1 cellular context compared by ENCODE assay signal in genomic region chr12:96364092-96364700, GRCh38.
TF ChIP-seq lines count a peak whose summit lies in the region.

No MANE protein-coding gene starts in this region.

TF ChIP-seq in K562, 482 proteins besides CTCF, POLR2A, EP300 and RAD21 (continued from another document and continues in another):
- TF ChIP-seq ELK3 (CRISPR knock-in tag; IDR thresholded peaks at IDR 0.05) (no peak), KDM2B (CRISPR knock-in tag; IDR thresholded peaks at IDR 0.05) (no peak), ESRRB (CRISPR knock-in tag; IDR thresholded peaks at IDR 0.05; ENCODE audit: borderline replicate concordance) (no peak), MTA2 (IDR thresholded peaks at IDR 0.05; ENCODE audit: low read depth) (no peak), SRF (CRISPR knock-in tag; IDR thresholded peaks at IDR 0.05) (no peak), ZNF449 (CRISPR knock-in tag; IDR thresholded peaks at IDR 0.05) (no peak), TAF15 (IDR thresholded peaks at IDR 0.05; ENCODE audit: low read depth, low read length) (no peak), IRF9 (tag; IDR thresholded peaks at IDR 0.05) (no peak), ZNF384 (IDR thresholded peaks at IDR 0.05; ENCODE audit: low read depth, low read length) (no peak), ZBTB1 (CRISPR knock-in tag; IDR thresholded peaks at IDR 0.05; ENCODE audit: borderline replicate concordance, low read depth) (no peak), SAP30 (IDR thresholded peaks at IDR 0.05; ENCODE audit: borderline replicate concordance, insufficient read depth, low read depth, low read length, poor library complexity, severe bottlenecking) (no peak), PHB2 (IDR thresholded peaks at IDR 0.05; ENCODE audit: low read depth) (no peak), ZZZ3 (IDR thresholded peaks at IDR 0.05) (no peak), ZNF407 (IDR thresholded peaks at IDR 0.05; ENCODE audit: low read depth) (no peak), NR3C1 (CRISPR knock-in tag; IDR thresholded peaks at IDR 0.05) (no peak), DLX4 (CRISPR knock-in tag; IDR thresholded peaks at IDR 0.05) (no peak), EHMT2 (IDR thresholded peaks at IDR 0.05) (0 out of 2 replicates have a peak, but pooled peaks have one; percentile 25), ZNF239 (CRISPR knock-in tag; IDR thresholded peaks at IDR 0.05) (no peak), ETS1 (conservative IDR thresholded peaks at IDR 0.05; ENCODE audit: control insufficient read depth, low read depth, low read length) (no peak), ELK1 (CRISPR knock-in tag; IDR thresholded peaks at IDR 0.05) (no peak), BMI1 (IDR thresholded peaks at IDR 0.05; ENCODE audit: low read length) (no peak), ZFP36 (IDR thresholded peaks at IDR 0.05; ENCODE audit: low read depth, low read length, partially characterized antibody) (no peak), SMARCA5 (IDR thresholded peaks at IDR 0.05) (no peak), HSF4 (CRISPR knock-in tag; IDR thresholded peaks at IDR 0.05; ENCODE audit: borderline replicate concordance) (no peak), CTCFL (IDR thresholded peaks at IDR 0.05; ENCODE audit: borderline replicate concordance, insufficient read depth, low read depth, low read length, poor library complexity, severe bottlenecking) (no peak), DPF2 (IDR thresholded peaks at IDR 0.05) (peak; percentile 34; the same call in 1 of the 2 replicates), CXXC5 (CRISPR knock-in tag; IDR thresholded peaks at IDR 0.05) (no peak), REST (CRISPR knock-in tag; IDR thresholded peaks at IDR 0.05; ENCODE audit: low read depth) (no peak), DNMT1 (IDR thresholded peaks at IDR 0.05) (no peak), TEAD1 (CRISPR knock-in tag; IDR thresholded peaks at IDR 0.05) (no peak), ATF1 (CRISPR knock-in tag; IDR thresholded peaks at IDR 0.05) (no peak), ATF1 (tag; IDR thresholded peaks at IDR 0.05) (0 out of 2 replicates have a peak, but pooled peaks have one; percentile 13), SP2 (IDR thresholded peaks at IDR 0.05; ENCODE audit: extremely low read depth, low read depth, low read length, poor library complexity, severe bottlenecking) (no peak), ZBTB2 (IDR thresholded peaks at IDR 0.05) (no peak), MCM3 (IDR thresholded peaks at IDR 0.05) (no peak), ZNF511 (CRISPR knock-in tag; IDR thresholded peaks at IDR 0.05) (no peak), KDM5B (IDR thresholded peaks at IDR 0.05; ENCODE audit: insufficient replicate concordance, low read depth, low read length) (no peak), ELF2 (CRISPR knock-in tag; IDR thresholded peaks at IDR 0.05) (no peak)
